1 cellular context compared by ENCODE assay signal in the genomic region with DNA sequence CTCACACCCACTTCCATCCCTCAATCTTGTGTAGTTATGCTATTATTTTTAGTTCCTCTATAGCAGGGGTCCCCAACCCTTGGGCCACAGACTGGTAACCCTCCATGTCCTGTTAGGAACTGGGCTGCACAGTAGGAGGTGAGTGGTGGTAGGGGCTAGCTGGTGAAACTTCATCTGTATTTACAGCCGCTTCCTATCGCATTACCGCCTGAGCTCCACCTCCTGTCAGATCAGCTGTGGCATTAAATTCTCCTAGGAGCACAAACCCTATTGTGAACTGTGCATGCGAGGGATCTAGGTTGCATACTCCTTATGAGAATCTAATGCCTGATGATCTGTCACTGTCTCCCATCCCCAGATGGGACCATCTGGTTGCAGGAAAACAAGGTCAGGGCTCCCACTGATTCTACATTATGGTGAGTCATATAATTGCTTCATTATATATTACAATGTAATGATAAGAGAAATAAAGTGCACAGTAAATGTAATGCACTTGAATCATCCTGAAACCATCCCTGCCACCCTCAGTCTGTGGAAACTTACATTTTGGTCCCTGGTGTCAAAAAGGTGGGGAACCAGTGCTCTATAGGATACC.
TF ChIP-seq lines count a peak whose summit lies in the region.

No MANE protein-coding gene starts in this region.

TF ChIP-seq in HepG2, 621 proteins besides CTCF, POLR2A, EP300 and RAD21:
- TF ChIP-seq, protein P1, sequence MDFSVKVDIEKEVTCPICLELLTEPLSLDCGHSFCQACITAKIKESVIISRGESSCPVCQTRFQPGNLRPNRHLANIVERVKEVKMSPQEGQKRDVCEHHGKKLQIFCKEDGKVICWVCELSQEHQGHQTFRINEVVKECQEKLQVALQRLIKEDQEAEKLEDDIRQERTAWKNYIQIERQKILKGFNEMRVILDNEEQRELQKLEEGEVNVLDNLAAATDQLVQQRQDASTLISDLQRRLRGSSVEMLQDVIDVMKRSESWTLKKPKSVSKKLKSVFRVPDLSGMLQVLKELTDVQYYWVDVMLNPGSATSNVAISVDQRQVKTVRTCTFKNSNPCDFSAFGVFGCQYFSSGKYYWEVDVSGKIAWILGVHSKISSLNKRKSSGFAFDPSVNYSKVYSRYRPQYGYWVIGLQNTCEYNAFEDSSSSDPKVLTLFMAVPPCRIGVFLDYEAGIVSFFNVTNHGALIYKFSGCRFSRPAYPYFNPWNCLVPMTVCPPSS (IDR thresholded peaks at IDR 0.05): no peak
- TF ChIP-seq, protein P2, sequence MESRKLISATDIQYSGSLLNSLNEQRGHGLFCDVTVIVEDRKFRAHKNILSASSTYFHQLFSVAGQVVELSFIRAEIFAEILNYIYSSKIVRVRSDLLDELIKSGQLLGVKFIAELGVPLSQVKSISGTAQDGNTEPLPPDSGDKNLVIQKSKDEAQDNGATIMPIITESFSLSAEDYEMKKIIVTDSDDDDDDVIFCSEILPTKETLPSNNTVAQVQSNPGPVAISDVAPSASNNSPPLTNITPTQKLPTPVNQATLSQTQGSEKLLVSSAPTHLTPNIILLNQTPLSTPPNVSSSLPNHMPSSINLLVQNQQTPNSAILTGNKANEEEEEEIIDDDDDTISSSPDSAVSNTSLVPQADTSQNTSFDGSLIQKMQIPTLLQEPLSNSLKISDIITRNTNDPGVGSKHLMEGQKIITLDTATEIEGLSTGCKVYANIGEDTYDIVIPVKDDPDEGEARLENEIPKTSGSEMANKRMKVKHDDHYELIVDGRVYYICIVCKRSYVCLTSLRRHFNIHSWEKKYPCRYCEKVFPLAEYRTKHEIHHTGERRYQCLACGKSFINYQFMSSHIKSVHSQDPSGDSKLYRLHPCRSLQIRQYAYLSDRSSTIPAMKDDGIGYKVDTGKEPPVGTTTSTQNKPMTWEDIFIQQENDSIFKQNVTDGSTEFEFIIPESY (CRISPR knock-in tag; IDR thresholded peaks at IDR 0.05): peak; percentile 67
- no peak for TF ChIP-seq HNRNPL (IDR thresholded peaks at IDR 0.05; ENCODE audit: low read depth, low read length)
